29 cellular contexts compared by ENCODE assay signal in genomic region chr13:18993884-18994660, GRCh38.
DNase-seq lines count a peak whose midpoint lies in the region; ATAC-seq, FAIRE-seq and TF ChIP-seq lines count a peak whose summit lies in the region.
"Had no signal": no experiment of that assay in that cellular context is flagged by ENCODE, and none has a peak within 500 bp of the region (broad histone marks: within the 10 kb centered on the region; RNA-seq: fewer than 3 reads in every experiment).

No MANE protein-coding gene starts in this region.

- peak overlapping the region in 1 of 8 donors; percentile 18 for H3K4me3 Mint-ChIP-seq in CD4-positive, alpha-beta memory T cell
- H3K4me3 Mint-ChIP-seq: B cell, CD14-positive monocyte, HFFc6 had no signal

- H3K4me1 Mint-ChIP-seq in CD4-positive, alpha-beta memory T cell, result peaks cover 8 to 23% (median 17%) of the 10 kb centered on the region in 4 donors
- H3K4me1 Mint-ChIP-seq: B cell, CD14-positive monocyte had no signal

- WGBS in gastroesophageal sphincter (ENCODE audit: low coverage in 1 of 2), 2 donors, result 16 to 80% methylated on average over 1 to 2 of the region's 2 CpGs
- WGBS in pancreas, 2 donors, result 27 to 40% methylated on average over 2 of the region's 2 CpGs

- no peak for FAIRE-seq in pancreas (lab: Jason Lieb, UNC)
- FAIRE-seq: G401.6, HTR-8/SVneo had no signal

- intact Hi-C loops in pancreas (cut with DNase I), result no loop called here
- intact Hi-C loops in CD4-positive, alpha-beta memory T cell (cut with micrococcal nuclease), result no loop called here

- no peak for TF ChIP-seq CTCF in LNCaP clone FGC (IDR thresholded peaks at IDR 0.05; ENCODE audit: control insufficient read depth, extremely low read depth, insufficient read depth)
- no peak for TF ChIP-seq CTCF in gastroesophageal sphincter (IDR thresholded peaks at IDR 0.05)
- TF ChIP-seq CTCF in pancreas (IDR thresholded peaks at IDR 0.05), result no peak

- H3K4me3 ChIP-seq in LNCaP clone FGC (ENCODE audit: low read depth, low read length), result no peak overlapping the region
- no peak overlapping the region for H3K4me3 ChIP-seq in gastroesophageal sphincter
- H3K4me3 ChIP-seq in pancreas, result no peak overlapping the region
- H3K4me3 ChIP-seq in CD4-positive, alpha-beta memory T cell (ENCODE audit: low read length in 2 of 2), result no peak overlapping the region
- H3K4me3 ChIP-seq: HAP-1, PC-9, SJCRH30 had no signal

- H3K4me1 ChIP-seq in gastroesophageal sphincter, result peaks cover 0 to 21% (median 4%) of the 10 kb centered on the region in 3 donors
- peaks cover 0 to 22% (median 11%) of the 10 kb centered on the region in 3 donors for H3K4me1 ChIP-seq in pancreas
- peaks cover 7% of the 10 kb centered on the region for H3K4me1 ChIP-seq in CD4-positive, alpha-beta memory T cell (ENCODE audit: insufficient read depth, low read length)
- H3K4me1 ChIP-seq: HAP-1, SJCRH30 had no signal

- H3K9me3 Mint-ChIP-seq in CD4-positive, alpha-beta memory T cell, result peaks cover 0 to 8% (median 2%) of the 10 kb centered on the region in 8 donors

- no peak for TF ChIP-seq EP300 in gastroesophageal sphincter (IDR thresholded peaks at IDR 0.05)

- H3K36me3 ChIP-seq in gastroesophageal sphincter, result no peaks in the 10 kb centered on the region
- H3K36me3 ChIP-seq in pancreas, result no peaks in the 10 kb centered on the region
- no peaks in the 10 kb centered on the region for H3K36me3 ChIP-seq in CD4-positive, alpha-beta memory T cell (ENCODE audit: insufficient read depth, low read length)
- H3K36me3 ChIP-seq: HAP-1, SJCRH30 had no signal

- POLR2A ChIA-PET in CD4-positive, alpha-beta memory T cell (lab: Charles Lee; ENCODE audit: partially characterized antibody), result no interaction called here

- peak overlapping the region in 2 of 7 donors; percentile 53 to 54 for H3K27ac Mint-ChIP-seq in CD4-positive, alpha-beta memory T cell
- H3K27ac Mint-ChIP-seq: B cell, CD14-positive monocyte, HFFc6 had no signal

- peaks cover 0 to 7% of the 10 kb centered on the region in 2 donors for H3K36me3 Mint-ChIP-seq in CD4-positive, alpha-beta memory T cell
- H3K36me3 Mint-ChIP-seq: CD14-positive monocyte had no signal

- peak; percentile 4 for ATAC-seq in gastroesophageal sphincter
- peak; percentile 64 to 81 (median 72) for ATAC-seq in pancreas
- ATAC-seq: Right ventricle myocardium inferior, SK-N-SH treated with all-trans-retinoic acid at 6 μM for 48 hours had no signal

- no peak overlapping the region for H3K27ac ChIP-seq in gastroesophageal sphincter
- H3K27ac ChIP-seq in pancreas, result peak overlapping the region in 3 of 4 donors; percentile 49 to 67 (median 66)
- H3K27ac ChIP-seq in CD4-positive, alpha-beta memory T cell (ENCODE audit: low read depth, low read length), result no peak overlapping the region
- H3K27ac ChIP-seq: PC-9, SJCRH30 had no signal

- CTCF ChIA-PET in CD4-positive, alpha-beta memory T cell (lab: Charles Lee; ENCODE audit: partially characterized antibody), result no interaction called here

- H3K9me3 ChIP-seq in gastroesophageal sphincter (peaks cover 0 to 48% (median 0%) of the 10 kb centered on the region in 3 donors), pancreas (no peaks in the 10 kb centered on the region)
- H3K9me3 ChIP-seq in CD4-positive, alpha-beta memory T cell (ENCODE audit: control insufficient read depth in 1 of 2, low read length in 2 of 2), result no peaks in the 10 kb centered on the region
- H3K9me3 ChIP-seq: HAP-1, SJCRH30 had no signal

- H3K27me3 ChIP-seq in gastroesophageal sphincter (no peaks in the 10 kb centered on the region), pancreas (no peaks in the 10 kb centered on the region)
- no peaks in the 10 kb centered on the region for H3K27me3 ChIP-seq in CD4-positive, alpha-beta memory T cell (ENCODE audit: insufficient read depth, low read length)
- H3K27me3 ChIP-seq: SJCRH30 had no signal

- TF ChIP-seq POLR2A in gastroesophageal sphincter (IDR thresholded peaks at IDR 0.05), result no peak

- DNase-seq in LNCaP clone FGC (ENCODE audit: low read depth) (peak; percentile 61), pancreas (peak; percentile 57 to 82 (median 72)), NCI-H82 treated with DMSO at 0.1 percent for 48 hours (lab: John Stamatoyannopoulos, UW; ENCODE audit: unreplicated experiment) (no peak), ecto neural progenitor cell (ENCODE audit: low spot score) (no peak), UCSD-AML1 (lab: John Stamatoyannopoulos, UW; ENCODE audit: unreplicated experiment) (no peak)
- no peak for DNase-seq in CD4-positive, alpha-beta memory T cell
- DNase-seq: DMS53, GOT3, HFFc6, IMR-90, KG1, NCI-H1048, NCI-H1417 treated with DMSO at 0.1 percent for 48 hours, NCI-H187, NCI-H2081 treated with DMSO at 0.1 percent for 48 hours, NCI-H2171, NCI-H226, NCI-H510A treated with DMSO at 0.1 percent for 48 hours, NCI-H82, PC-9, SJCRH30 had no signal

- no peaks in the 10 kb centered on the region for H3K27me3 Mint-ChIP-seq in CD4-positive, alpha-beta memory T cell
- H3K27me3 Mint-ChIP-seq: B cell had no signal

Comparison
In these comparisons a context has a peak if more than half of its experiments do, and no peak if none do; other contexts are left out.
1. DNase-seq: peak in LNCaP clone FGC (single experiment) and pancreas (6 of 6); none in NCI-H82 treated with DMSO at 0.1 percent for 48 hours (single experiment), ecto neural progenitor cell (single experiment), CD4-positive, alpha-beta memory T cell (0 of 5) and UCSD-AML1 (single experiment).
2. H3K27ac ChIP-seq: peak in pancreas (3 of 4); none in gastroesophageal sphincter (0 of 4) and CD4-positive, alpha-beta memory T cell (single experiment).